ENCODE assay signal across 1 cellular context in the genomic region with DNA sequence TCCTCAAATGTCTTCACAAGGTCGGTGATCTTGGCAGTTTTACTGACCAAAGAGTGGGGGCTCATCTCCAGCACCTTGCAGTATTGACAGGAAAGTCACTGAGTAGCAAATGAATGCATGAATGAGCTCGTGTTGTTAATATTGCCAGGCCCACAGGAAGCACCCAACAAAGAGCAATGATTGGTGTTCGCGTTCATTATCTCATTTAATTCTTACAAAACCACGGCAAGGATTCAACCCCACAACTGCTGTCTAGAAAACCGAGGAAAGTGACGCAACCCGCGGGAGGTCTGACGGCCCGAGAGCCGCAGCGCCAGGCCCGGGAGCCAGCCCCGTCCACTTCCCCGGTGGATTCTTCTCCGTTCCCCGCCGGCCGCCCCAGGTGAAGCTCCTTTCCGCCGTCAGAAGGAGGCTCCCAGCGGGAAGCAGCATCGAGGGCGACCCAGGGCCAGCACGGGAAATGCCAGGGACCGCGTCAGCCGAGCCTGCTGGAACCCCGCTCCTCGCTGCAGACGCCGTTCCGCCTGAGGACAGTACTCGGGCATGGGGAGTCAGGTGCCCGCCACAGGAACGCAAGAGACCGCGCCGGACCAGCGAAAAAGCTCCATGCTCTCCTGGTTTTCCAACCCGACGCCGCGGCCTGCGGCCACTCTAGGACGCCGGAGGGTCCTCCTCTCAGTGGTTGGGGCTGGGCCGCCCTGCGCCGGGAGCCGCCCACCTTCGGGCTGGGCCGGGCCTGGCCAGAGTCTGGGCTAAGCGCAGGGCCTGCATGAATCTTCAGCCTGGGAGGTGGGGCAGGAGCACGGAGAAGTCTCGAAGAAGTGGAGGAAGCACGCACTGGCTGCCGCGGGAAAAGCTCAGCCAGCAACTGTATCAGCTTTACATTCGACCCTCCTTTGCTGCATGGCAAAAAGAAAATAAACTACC.
A peak's percentile ranks its signal among the peaks of the same experiment; 100 is the strongest.
TF ChIP-seq lines count a peak whose summit lies in the region.

No MANE protein-coding gene starts in this region.

TF ChIP-seq in K562, 482 proteins besides CTCF, POLR2A, EP300 and RAD21 (continued from another document and continues in another):
- no peak for TF ChIP-seq ZNF311 (CRISPR knock-in tag; IDR thresholded peaks at IDR 0.05)
- peak; percentile 93 for TF ChIP-seq PHF8 (IDR thresholded peaks at IDR 0.05; ENCODE audit: borderline replicate concordance, low read length)
- TF ChIP-seq, protein P1, sequence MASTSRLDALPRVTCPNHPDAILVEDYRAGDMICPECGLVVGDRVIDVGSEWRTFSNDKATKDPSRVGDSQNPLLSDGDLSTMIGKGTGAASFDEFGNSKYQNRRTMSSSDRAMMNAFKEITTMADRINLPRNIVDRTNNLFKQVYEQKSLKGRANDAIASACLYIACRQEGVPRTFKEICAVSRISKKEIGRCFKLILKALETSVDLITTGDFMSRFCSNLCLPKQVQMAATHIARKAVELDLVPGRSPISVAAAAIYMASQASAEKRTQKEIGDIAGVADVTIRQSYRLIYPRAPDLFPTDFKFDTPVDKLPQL (IDR thresholded peaks at IDR 0.05; ENCODE audit: extremely low read depth, insufficient read length): no peak
- no peak for TF ChIP-seq MYNN (IDR thresholded peaks at IDR 0.05)
- no peak for TF ChIP-seq MYNN (CRISPR knock-in tag; IDR thresholded peaks at IDR 0.05)
- TF ChIP-seq LEF1 (IDR thresholded peaks at IDR 0.05): no peak
- TF ChIP-seq ZFP36 (IDR thresholded peaks at IDR 0.05; ENCODE audit: low read depth, low read length, partially characterized antibody): peak; percentile 8
- peak; percentile 83 for TF ChIP-seq XRCC5 (IDR thresholded peaks at IDR 0.05; ENCODE audit: low read depth, low read length)
- peak; percentile 43; the same call in 1 of the 2 replicates for TF ChIP-seq CREB1 (IDR thresholded peaks at IDR 0.05)
- peak; percentile 57; the same call in 1 of the 2 replicates for TF ChIP-seq CREB1 (CRISPR knock-in tag; IDR thresholded peaks at IDR 0.05)
- TF ChIP-seq CXXC5 (CRISPR knock-in tag; IDR thresholded peaks at IDR 0.05): peak; percentile 81
- TF ChIP-seq SREBF1 (IDR thresholded peaks at IDR 0.05; ENCODE audit: borderline replicate concordance, low read depth, low read length): peak; percentile 41; the same call in 1 of the 2 replicates
- no peak for TF ChIP-seq ASH1L (IDR thresholded peaks at IDR 0.05; ENCODE audit: borderline replicate concordance, low read depth, partially characterized antibody)
- TF ChIP-seq EP400 (IDR thresholded peaks at IDR 0.05): peak; percentile 91
- no peak for TF ChIP-seq PHF21A (IDR thresholded peaks at IDR 0.05; ENCODE audit: borderline replicate concordance, low read depth)
- peak; percentile 74 for TF ChIP-seq MTA3 (IDR thresholded peaks at IDR 0.05; ENCODE audit: borderline replicate concordance)
- TF ChIP-seq HMGN3 (IDR thresholded peaks at IDR 0.05; ENCODE audit: borderline replicate concordance, extremely low read depth, insufficient read length, low read depth, low read length): peak; percentile 82
- peak; percentile 47 for TF ChIP-seq NCOR1 (IDR thresholded peaks at IDR 0.05)
- 0 out of 4 replicates have a peak, but pooled peaks of 1 of the 2 experiments have one; percentile 10 for TF ChIP-seq CSDE1 (IDR thresholded peaks at IDR 0.05)
- TF ChIP-seq GATAD2A (IDR thresholded peaks at IDR 0.05): 0 out of 2 replicates have a peak, but pooled peaks have one; percentile 12
- TF ChIP-seq, protein P2, sequence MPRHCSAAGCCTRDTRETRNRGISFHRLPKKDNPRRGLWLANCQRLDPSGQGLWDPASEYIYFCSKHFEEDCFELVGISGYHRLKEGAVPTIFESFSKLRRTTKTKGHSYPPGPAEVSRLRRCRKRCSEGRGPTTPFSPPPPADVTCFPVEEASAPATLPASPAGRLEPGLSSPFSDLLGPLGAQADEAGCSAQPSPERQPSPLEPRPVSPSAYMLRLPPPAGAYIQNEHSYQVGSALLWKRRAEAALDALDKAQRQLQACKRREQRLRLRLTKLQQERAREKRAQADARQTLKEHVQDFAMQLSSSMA (CRISPR knock-in tag; IDR thresholded peaks at IDR 0.05): 0 out of 2 replicates have a peak, but pooled peaks have one; percentile 33
- peak; percentile 78 for TF ChIP-seq MYC (IDR thresholded peaks at IDR 0.05; ENCODE audit: low read depth, low read length)
- TF ChIP-seq MYC (CRISPR knock-in tag; IDR thresholded peaks at IDR 0.05; ENCODE audit: borderline replicate concordance, low read depth): peak; percentile 72; the same call in 1 of the 2 replicates
- TF ChIP-seq, protein P3, sequence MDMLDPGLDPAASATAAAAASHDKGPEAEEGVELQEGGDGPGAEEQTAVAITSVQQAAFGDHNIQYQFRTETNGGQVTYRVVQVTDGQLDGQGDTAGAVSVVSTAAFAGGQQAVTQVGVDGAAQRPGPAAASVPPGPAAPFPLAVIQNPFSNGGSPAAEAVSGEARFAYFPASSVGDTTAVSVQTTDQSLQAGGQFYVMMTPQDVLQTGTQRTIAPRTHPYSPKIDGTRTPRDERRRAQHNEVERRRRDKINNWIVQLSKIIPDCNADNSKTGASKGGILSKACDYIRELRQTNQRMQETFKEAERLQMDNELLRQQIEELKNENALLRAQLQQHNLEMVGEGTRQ (CRISPR knock-in tag; IDR thresholded peaks at IDR 0.05): no peak
- TF ChIP-seq KLF1 (tag; IDR thresholded peaks at IDR 0.05): 0 out of 2 replicates have a peak, but pooled peaks have one; percentile 35
- no peak for TF ChIP-seq NCOA1 (IDR thresholded peaks at IDR 0.05; ENCODE audit: low read depth)
- TF ChIP-seq TSC22D4 (tag; IDR thresholded peaks at IDR 0.05): no peak
- TF ChIP-seq PHB (CRISPR knock-in tag; IDR thresholded peaks at IDR 0.05): no peak
- peak; percentile 47; the same call in 1 of the 2 replicates for TF ChIP-seq GATAD2B (IDR thresholded peaks at IDR 0.05; ENCODE audit: borderline replicate concordance)
- no peak for TF ChIP-seq BCOR (IDR thresholded peaks at IDR 0.05)
- no peak for TF ChIP-seq PURB (CRISPR knock-in tag; IDR thresholded peaks at IDR 0.05; ENCODE audit: low read depth)
- TF ChIP-seq, protein P4, sequence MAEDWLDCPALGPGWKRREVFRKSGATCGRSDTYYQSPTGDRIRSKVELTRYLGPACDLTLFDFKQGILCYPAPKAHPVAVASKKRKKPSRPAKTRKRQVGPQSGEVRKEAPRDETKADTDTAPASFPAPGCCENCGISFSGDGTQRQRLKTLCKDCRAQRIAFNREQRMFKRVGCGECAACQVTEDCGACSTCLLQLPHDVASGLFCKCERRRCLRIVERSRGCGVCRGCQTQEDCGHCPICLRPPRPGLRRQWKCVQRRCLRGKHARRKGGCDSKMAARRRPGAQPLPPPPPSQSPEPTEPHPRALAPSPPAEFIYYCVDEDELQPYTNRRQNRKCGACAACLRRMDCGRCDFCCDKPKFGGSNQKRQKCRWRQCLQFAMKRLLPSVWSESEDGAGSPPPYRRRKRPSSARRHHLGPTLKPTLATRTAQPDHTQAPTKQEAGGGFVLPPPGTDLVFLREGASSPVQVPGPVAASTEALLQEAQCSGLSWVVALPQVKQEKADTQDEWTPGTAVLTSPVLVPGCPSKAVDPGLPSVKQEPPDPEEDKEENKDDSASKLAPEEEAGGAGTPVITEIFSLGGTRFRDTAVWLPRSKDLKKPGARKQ (CRISPR knock-in tag; IDR thresholded peaks at IDR 0.05): no peak
- TF ChIP-seq BRF1 (IDR thresholded peaks at IDR 0.05; ENCODE audit: borderline replicate concordance, extremely low read depth, insufficient read length): no peak
- no peak for TF ChIP-seq SRSF1 (IDR thresholded peaks at IDR 0.05; ENCODE audit: low read depth, low read length)
- TF ChIP-seq TAF15 (IDR thresholded peaks at IDR 0.05; ENCODE audit: low read depth, low read length): no peak
- peak; percentile 86 for TF ChIP-seq RBBP5 (IDR thresholded peaks at IDR 0.05; ENCODE audit: borderline replicate concordance, insufficient read depth, low read length, poor library complexity, severe bottlenecking)
- TF ChIP-seq COPS2 (conservative IDR thresholded peaks at IDR 0.05): no peak
- no peak for TF ChIP-seq FUS (optimal IDR thresholded peaks at IDR 0.05; ENCODE audit: low read depth, low read length)
- peak; percentile 91 for TF ChIP-seq ZNF24 (IDR thresholded peaks at IDR 0.05)
- TF ChIP-seq GTF2E2 (tag; IDR thresholded peaks at IDR 0.05): peak; percentile 82
- TF ChIP-seq TRIM28 (IDR thresholded peaks at IDR 0.05): no peak
- no peak for TF ChIP-seq GTF2A2 (tag; IDR thresholded peaks at IDR 0.05)
- TF ChIP-seq, protein P5, sequence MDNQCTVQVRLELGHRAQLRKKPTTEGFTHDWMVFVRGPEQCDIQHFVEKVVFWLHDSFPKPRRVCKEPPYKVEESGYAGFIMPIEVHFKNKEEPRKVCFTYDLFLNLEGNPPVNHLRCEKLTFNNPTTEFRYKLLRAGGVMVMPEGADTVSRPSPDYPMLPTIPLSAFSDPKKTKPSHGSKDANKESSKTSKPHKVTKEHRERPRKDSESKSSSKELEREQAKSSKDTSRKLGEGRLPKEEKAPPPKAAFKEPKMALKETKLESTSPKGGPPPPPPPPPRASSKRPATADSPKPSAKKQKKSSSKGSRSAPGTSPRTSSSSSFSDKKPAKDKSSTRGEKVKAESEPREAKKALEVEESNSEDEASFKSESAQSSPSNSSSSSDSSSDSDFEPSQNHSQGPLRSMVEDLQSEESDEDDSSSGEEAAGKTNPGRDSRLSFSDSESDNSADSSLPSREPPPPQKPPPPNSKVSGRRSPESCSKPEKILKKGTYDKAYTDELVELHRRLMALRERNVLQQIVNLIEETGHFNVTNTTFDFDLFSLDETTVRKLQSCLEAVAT (IDR thresholded peaks at IDR 0.05): 0 out of 4 replicates have a peak, but pooled peaks of 1 of the 2 experiments have one; percentile 54
- TF ChIP-seq, protein P6, sequence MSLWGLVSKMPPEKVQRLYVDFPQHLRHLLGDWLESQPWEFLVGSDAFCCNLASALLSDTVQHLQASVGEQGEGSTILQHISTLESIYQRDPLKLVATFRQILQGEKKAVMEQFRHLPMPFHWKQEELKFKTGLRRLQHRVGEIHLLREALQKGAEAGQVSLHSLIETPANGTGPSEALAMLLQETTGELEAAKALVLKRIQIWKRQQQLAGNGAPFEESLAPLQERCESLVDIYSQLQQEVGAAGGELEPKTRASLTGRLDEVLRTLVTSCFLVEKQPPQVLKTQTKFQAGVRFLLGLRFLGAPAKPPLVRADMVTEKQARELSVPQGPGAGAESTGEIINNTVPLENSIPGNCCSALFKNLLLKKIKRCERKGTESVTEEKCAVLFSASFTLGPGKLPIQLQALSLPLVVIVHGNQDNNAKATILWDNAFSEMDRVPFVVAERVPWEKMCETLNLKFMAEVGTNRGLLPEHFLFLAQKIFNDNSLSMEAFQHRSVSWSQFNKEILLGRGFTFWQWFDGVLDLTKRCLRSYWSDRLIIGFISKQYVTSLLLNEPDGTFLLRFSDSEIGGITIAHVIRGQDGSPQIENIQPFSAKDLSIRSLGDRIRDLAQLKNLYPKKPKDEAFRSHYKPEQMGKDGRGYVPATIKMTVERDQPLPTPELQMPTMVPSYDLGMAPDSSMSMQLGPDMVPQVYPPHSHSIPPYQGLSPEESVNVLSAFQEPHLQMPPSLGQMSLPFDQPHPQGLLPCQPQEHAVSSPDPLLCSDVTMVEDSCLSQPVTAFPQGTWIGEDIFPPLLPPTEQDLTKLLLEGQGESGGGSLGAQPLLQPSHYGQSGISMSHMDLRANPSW (CRISPR knock-in tag; IDR thresholded peaks at IDR 0.05): no peak
- no peak for TF ChIP-seq DNMT1 (IDR thresholded peaks at IDR 0.05)
- TF ChIP-seq, protein P7, sequence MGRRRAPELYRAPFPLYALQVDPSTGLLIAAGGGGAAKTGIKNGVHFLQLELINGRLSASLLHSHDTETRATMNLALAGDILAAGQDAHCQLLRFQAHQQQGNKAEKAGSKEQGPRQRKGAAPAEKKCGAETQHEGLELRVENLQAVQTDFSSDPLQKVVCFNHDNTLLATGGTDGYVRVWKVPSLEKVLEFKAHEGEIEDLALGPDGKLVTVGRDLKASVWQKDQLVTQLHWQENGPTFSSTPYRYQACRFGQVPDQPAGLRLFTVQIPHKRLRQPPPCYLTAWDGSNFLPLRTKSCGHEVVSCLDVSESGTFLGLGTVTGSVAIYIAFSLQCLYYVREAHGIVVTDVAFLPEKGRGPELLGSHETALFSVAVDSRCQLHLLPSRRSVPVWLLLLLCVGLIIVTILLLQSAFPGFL (CRISPR knock-in tag; IDR thresholded peaks at IDR 0.05): no peak
- TF ChIP-seq, protein P8, sequence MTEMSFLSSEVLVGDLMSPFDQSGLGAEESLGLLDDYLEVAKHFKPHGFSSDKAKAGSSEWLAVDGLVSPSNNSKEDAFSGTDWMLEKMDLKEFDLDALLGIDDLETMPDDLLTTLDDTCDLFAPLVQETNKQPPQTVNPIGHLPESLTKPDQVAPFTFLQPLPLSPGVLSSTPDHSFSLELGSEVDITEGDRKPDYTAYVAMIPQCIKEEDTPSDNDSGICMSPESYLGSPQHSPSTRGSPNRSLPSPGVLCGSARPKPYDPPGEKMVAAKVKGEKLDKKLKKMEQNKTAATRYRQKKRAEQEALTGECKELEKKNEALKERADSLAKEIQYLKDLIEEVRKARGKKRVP (CRISPR knock-in tag; IDR thresholded peaks at IDR 0.05): peak; percentile 53; the same call in 1 of the 2 replicates
- TF ChIP-seq MAFG (tag; conservative IDR thresholded peaks at IDR 0.05): no peak
- no peak for TF ChIP-seq ZNF561 (CRISPR knock-in tag; conservative IDR thresholded peaks at IDR 0.05)
- no peak for TF ChIP-seq BMI1 (IDR thresholded peaks at IDR 0.05; ENCODE audit: low read length)
- TF ChIP-seq EHMT2 (IDR thresholded peaks at IDR 0.05): no peak
- TF ChIP-seq TCF3 (CRISPR knock-in tag; IDR thresholded peaks at IDR 0.05): peak; percentile 10; the same call in 1 of the 2 replicates
- TF ChIP-seq STAT5B (CRISPR knock-in tag; IDR thresholded peaks at IDR 0.05): no peak
- TF ChIP-seq MCM2 (IDR thresholded peaks at IDR 0.05; ENCODE audit: low read depth): no peak
- no peak; a peak in 1 of 4 replicates for TF ChIP-seq NONO (IDR thresholded peaks at IDR 0.05; ENCODE audit: low read depth in 2 of 2, low read length in 1 of 2)
- TF ChIP-seq, protein P9, sequence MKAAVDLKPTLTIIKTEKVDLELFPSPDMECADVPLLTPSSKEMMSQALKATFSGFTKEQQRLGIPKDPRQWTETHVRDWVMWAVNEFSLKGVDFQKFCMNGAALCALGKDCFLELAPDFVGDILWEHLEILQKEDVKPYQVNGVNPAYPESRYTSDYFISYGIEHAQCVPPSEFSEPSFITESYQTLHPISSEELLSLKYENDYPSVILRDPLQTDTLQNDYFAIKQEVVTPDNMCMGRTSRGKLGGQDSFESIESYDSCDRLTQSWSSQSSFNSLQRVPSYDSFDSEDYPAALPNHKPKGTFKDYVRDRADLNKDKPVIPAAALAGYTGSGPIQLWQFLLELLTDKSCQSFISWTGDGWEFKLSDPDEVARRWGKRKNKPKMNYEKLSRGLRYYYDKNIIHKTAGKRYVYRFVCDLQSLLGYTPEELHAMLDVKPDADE (conservative IDR thresholded peaks at IDR 0.05; ENCODE audit: control insufficient read depth, low read depth, low read length): no peak
- no peak for TF ChIP-seq PRMT5 (CRISPR knock-in tag; IDR thresholded peaks at IDR 0.05)
- TF ChIP-seq, protein P10, sequence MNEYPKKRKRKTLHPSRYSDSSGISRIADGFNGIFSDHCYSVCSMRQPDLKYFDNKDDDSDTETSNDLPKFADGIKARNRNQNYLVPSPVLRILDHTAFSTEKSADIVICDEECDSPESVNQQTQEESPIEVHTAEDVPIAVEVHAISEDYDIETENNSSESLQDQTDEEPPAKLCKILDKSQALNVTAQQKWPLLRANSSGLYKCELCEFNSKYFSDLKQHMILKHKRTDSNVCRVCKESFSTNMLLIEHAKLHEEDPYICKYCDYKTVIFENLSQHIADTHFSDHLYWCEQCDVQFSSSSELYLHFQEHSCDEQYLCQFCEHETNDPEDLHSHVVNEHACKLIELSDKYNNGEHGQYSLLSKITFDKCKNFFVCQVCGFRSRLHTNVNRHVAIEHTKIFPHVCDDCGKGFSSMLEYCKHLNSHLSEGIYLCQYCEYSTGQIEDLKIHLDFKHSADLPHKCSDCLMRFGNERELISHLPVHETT (CRISPR knock-in tag; conservative IDR thresholded peaks at IDR 0.05 in 1 of 2, IDR thresholded peaks at IDR 0.05 in 1 of 2): peak in 1 of 2 experiments; percentile 13; a peak in 1 of 4 replicates
